Comparison of ENCODE assay signal across 1 cellular context in genomic region chr17:8173056-8173870, GRCh38.
A peak's percentile ranks its signal among the peaks of the same experiment; 100 is the strongest.
TF ChIP-seq lines count a peak whose summit lies in the region.

No MANE protein-coding gene starts in this region.

TF ChIP-seq in HepG2, 621 proteins besides CTCF, POLR2A, EP300 and RAD21 (continued from another document and continues in another):
- peak; percentile 77 for TF ChIP-seq PRDM15 (CRISPR knock-in tag; IDR thresholded peaks at IDR 0.05)
- TF ChIP-seq DNMT3B (CRISPR knock-in tag; conservative IDR thresholded peaks at IDR 0.05), result peak; percentile 98
- TF ChIP-seq ZNF280B (CRISPR knock-in tag; IDR thresholded peaks at IDR 0.05; ENCODE audit: borderline replicate concordance), result no peak
- TF ChIP-seq MXD1 (CRISPR knock-in tag; IDR thresholded peaks at IDR 0.05), result no peak
- TF ChIP-seq SNAPC4 (CRISPR knock-in tag; IDR thresholded peaks at IDR 0.05), result peak; percentile 100
- no peak for TF ChIP-seq ATM (IDR thresholded peaks at IDR 0.05; ENCODE audit: borderline replicate concordance)
- TF ChIP-seq MTERF4 (CRISPR knock-in tag; IDR thresholded peaks at IDR 0.05), result no peak
- peak; percentile 83; the same call in 1 of the 2 replicates for TF ChIP-seq MLLT10 (CRISPR knock-in tag; IDR thresholded peaks at IDR 0.05)
- TF ChIP-seq RBM22 (optimal IDR thresholded peaks at IDR 0.05; ENCODE audit: low read length), result peak; percentile 99
- peak; percentile 83; the same call in 1 of the 2 replicates for TF ChIP-seq ZNF780A (CRISPR knock-in tag; IDR thresholded peaks at IDR 0.05)
- peak; percentile 87; the same call in 1 of the 2 replicates for TF ChIP-seq SOX5 (CRISPR knock-in tag; IDR thresholded peaks at IDR 0.05; ENCODE audit: borderline replicate concordance)
- TF ChIP-seq CBX2 (IDR thresholded peaks at IDR 0.05; ENCODE audit: low read depth, low read length), result no peak
- TF ChIP-seq CBX2 (CRISPR knock-in tag; IDR thresholded peaks at IDR 0.05; ENCODE audit: low read depth), result no peak
- no peak for TF ChIP-seq MTF2 (CRISPR knock-in tag; IDR thresholded peaks at IDR 0.05; ENCODE audit: borderline replicate concordance)
- TF ChIP-seq ZNF766 (CRISPR knock-in tag; IDR thresholded peaks at IDR 0.05; ENCODE audit: borderline replicate concordance), result peak; percentile 83
- TF ChIP-seq PAF1 (CRISPR knock-in tag; IDR thresholded peaks at IDR 0.05), result peak; percentile 84; the same call in 1 of the 2 replicates
- TF ChIP-seq IRF2 (CRISPR knock-in tag; IDR thresholded peaks at IDR 0.05), result peak; percentile 99
- TF ChIP-seq MYPOP (CRISPR knock-in tag; IDR thresholded peaks at IDR 0.05), result peak; percentile 81; the same call in 1 of the 2 replicates
- TF ChIP-seq ADNP (CRISPR knock-in tag; IDR thresholded peaks at IDR 0.05), result no peak
- TF ChIP-seq ZKSCAN1 (IDR thresholded peaks at IDR 0.05; ENCODE audit: low read length), result peak; percentile 74; the same call in 1 of the 2 replicates
- TF ChIP-seq REL (CRISPR knock-in tag; conservative IDR thresholded peaks at IDR 0.05), result peak; percentile 90
- peak; percentile 67; the same call in 1 of the 2 replicates for TF ChIP-seq MXD3 (CRISPR knock-in tag; IDR thresholded peaks at IDR 0.05)
- peak; percentile 50; the same call in 1 of the 2 replicates for TF ChIP-seq SP5 (CRISPR knock-in tag; IDR thresholded peaks at IDR 0.05; ENCODE audit: borderline replicate concordance, low read depth)
- no peak for TF ChIP-seq ZNF776 (CRISPR knock-in tag; IDR thresholded peaks at IDR 0.05)
- TF ChIP-seq PCBP1 (IDR thresholded peaks at IDR 0.05; ENCODE audit: borderline replicate concordance, low read depth, low read length), result no peak
- TF ChIP-seq ZNF496 (CRISPR knock-in tag; IDR thresholded peaks at IDR 0.05; ENCODE audit: insufficient replicate concordance), result no peak
- peak; percentile 60 for TF ChIP-seq HNF4A (CRISPR knock-in tag; IDR thresholded peaks at IDR 0.05)
- TF ChIP-seq ZNF800 (CRISPR knock-in tag; IDR thresholded peaks at IDR 0.05), result peak; percentile 76; the same call in 1 of the 2 replicates
- peak; percentile 25; the same call in 1 of the 2 replicates for TF ChIP-seq STAT6 (CRISPR knock-in tag; IDR thresholded peaks at IDR 0.05; ENCODE audit: borderline replicate concordance)
- TF ChIP-seq IKZF5 (CRISPR knock-in tag; IDR thresholded peaks at IDR 0.05), result peak; percentile 99
- no peak for TF ChIP-seq BCLAF1 (IDR thresholded peaks at IDR 0.05)
